ENCODE assay signal across 1 cellular context in the genomic region with DNA sequence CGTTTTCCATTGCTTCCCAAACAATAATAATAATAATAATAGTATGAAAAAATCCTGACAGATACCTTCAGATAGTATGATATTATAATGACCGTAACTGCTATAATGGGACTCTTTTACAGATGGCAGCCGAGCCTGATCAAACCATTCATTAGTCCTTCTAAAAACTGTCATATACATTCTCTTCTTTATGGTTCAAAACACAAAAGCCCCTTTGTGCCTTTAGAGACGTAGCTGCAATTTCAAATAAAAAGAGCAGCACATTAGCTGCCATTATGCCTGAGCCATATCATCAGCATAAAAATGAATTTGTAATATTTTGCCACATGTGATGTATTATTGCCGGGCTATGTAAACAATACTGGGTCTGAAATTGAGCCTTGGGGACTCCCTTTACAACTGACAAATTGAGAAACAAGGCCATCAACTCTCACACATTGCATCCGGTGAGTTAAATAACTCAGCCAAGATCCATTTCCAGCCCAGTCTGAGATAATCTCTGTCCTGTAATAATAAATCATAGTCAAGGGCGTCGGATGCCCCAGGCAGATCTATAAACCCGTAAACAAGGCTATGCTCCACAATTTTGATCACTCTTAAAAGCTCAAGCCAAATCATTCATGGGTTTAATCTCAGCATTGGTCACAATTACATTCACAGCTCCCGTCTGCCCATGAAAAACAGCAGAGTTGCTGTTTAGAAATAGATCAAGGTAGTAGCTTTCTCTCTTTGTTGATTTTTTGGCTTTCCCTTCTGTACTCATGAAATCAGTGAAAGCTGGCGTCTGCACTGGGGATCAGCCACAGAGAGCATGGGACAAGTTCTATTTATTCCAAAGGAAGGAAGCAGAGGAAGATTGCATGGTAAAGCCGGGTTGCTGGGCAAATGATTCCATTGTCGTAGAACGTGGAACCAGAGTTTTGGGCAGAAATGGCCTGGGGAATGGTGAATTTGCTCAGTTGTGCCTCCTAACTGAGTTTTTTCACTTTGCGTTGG.
TF ChIP-seq lines count a peak whose summit lies in the region.

No MANE protein-coding gene starts in this region.

TF ChIP-seq in endothelial cell of umbilical vein, 7 proteins besides CTCF, POLR2A, EP300 and RAD21:
- TF ChIP-seq, protein P1, sequence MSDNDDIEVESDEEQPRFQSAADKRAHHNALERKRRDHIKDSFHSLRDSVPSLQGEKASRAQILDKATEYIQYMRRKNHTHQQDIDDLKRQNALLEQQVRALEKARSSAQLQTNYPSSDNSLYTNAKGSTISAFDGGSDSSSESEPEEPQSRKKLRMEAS (IDR thresholded peaks at IDR 0.05; ENCODE audit: insufficient read depth, insufficient read length), result no peak
- no peak for TF ChIP-seq EZH2 (IDR thresholded peaks at IDR 0.05; ENCODE audit: borderline replicate concordance, low read depth, low read length, severe bottlenecking)
- TF ChIP-seq GATA2 (IDR thresholded peaks at IDR 0.05; ENCODE audit: insufficient read depth, insufficient read length, low read depth, low read length), result no peak
- TF ChIP-seq POLR2AphosphoS5 (IDR thresholded peaks at IDR 0.05; ENCODE audit: insufficient read depth, low read depth, low read length), result no peak
- TF ChIP-seq JUN (IDR thresholded peaks at IDR 0.05; ENCODE audit: borderline replicate concordance, insufficient read depth, insufficient read length, low read depth), result no peak
- no peak for TF ChIP-seq MYC (IDR thresholded peaks at IDR 0.05; ENCODE audit: low read depth, low read length)
- TF ChIP-seq FOS (IDR thresholded peaks at IDR 0.05; ENCODE audit: borderline replicate concordance, insufficient read depth, low read length), result no peak
